Comparison of ENCODE assay signal across 8 cellular contexts in genomic region chr14:68282479-68283377, GRCh38.
DNase-seq lines count a peak whose midpoint lies in the region; ATAC-seq lines count a peak whose summit lies in the region.

No MANE protein-coding gene starts in this region.

- no peaks in the 10 kb centered on the region for H3K9me3 Mint-ChIP-seq in activated naive CD4-positive, alpha-beta T cell treated with anti-CD3 and anti-CD28 coated beads, Interleukin-2, amount 10 ng/mL, durations not matched to agents 7 days and 5 days

- peak; percentile 34 for DNase-seq in activated naive CD4-positive, alpha-beta T cell treated with Interleukin-2 at 50 U/mL for 16 hours
- DNase-seq in activated naive CD4-positive, alpha-beta T cell (lab: John Stamatoyannopoulos, UW): no peak
- peak; percentile 29 for DNase-seq in activated naive CD4-positive, alpha-beta T cell treated with anti-CD3 and anti-CD28 coated beads, Interleukin-2, amount 10 ng/mL, durations not matched to agents 7 days and 5 days
- DNase-seq in NCI-H446 treated with DMSO at 0.1 percent for 48 hours (lab: John Stamatoyannopoulos, UW): no peak
- DNase-seq in NCI-H1436 treated with DMSO at 0.1 percent for 48 hours (lab: John Stamatoyannopoulos, UW): no peak
- no peak for DNase-seq in left lobe of liver (ENCODE audit: low spot score)

- WGBS in thymus: 74% methylated on average over 6 of the region's 6 CpGs

- CTCF ChIA-PET in activated naive CD4-positive, alpha-beta T cell treated with anti-CD3 and anti-CD28 coated beads, Interleukin-2, amount 10 ng/mL, durations not matched to agents 7 days and 5 days (lab: Charles Lee): interaction anchor here (0.6 to 2.6 kb wide), 11 partner anchors 13 to 540 kb away, joined by 3 to 13 read pairs (median 3); no protein-coding TSS in a partner anchor

- H3K4me1 ChIP-seq in thymus (ENCODE audit: control insufficient read depth, insufficient read depth, low read length): peaks cover 40% of the 10 kb centered on the region

- H3K27ac ChIP-seq in thymus (ENCODE audit: low read depth): peak overlapping the region; percentile 82

- H3K27ac Mint-ChIP-seq in activated naive CD4-positive, alpha-beta T cell treated with anti-CD3 and anti-CD28 coated beads, Interleukin-2, amount 10 ng/mL, durations not matched to agents 7 days and 5 days: peak overlapping the region; percentile 96

- no peaks in the 10 kb centered on the region for H3K9me3 ChIP-seq in thymus (ENCODE audit: control insufficient read depth)

- ATAC-seq in HG03439 (IDR thresholded peaks at IDR 0.05; ENCODE audit: unreplicated experiment): peak; percentile 30
- ATAC-seq in left lobe of liver: no peak

- no peaks in the 10 kb centered on the region for H3K27me3 Mint-ChIP-seq in activated naive CD4-positive, alpha-beta T cell treated with anti-CD3 and anti-CD28 coated beads, Interleukin-2, amount 10 ng/mL, durations not matched to agents 7 days and 5 days

- H3K4me3 ChIP-seq in thymus (ENCODE audit: low read length): no peak overlapping the region

- peaks cover 54% of the 10 kb centered on the region for H3K4me1 Mint-ChIP-seq in activated naive CD4-positive, alpha-beta T cell treated with anti-CD3 and anti-CD28 coated beads, Interleukin-2, amount 10 ng/mL, durations not matched to agents 7 days and 5 days

- H3K36me3 Mint-ChIP-seq in activated naive CD4-positive, alpha-beta T cell treated with anti-CD3 and anti-CD28 coated beads, Interleukin-2, amount 10 ng/mL, durations not matched to agents 7 days and 5 days: peaks cover 4% of the 10 kb centered on the region

- no peaks in the 10 kb centered on the region for H3K36me3 ChIP-seq in thymus (ENCODE audit: control insufficient read depth, insufficient read depth)

- no peak overlapping the region for H3K4me3 Mint-ChIP-seq in activated naive CD4-positive, alpha-beta T cell treated with anti-CD3 and anti-CD28 coated beads, Interleukin-2, amount 10 ng/mL, durations not matched to agents 7 days and 5 days

- no peaks in the 10 kb centered on the region for H3K27me3 ChIP-seq in thymus (ENCODE audit: control insufficient read depth, insufficient read depth)

Comparison
In these comparisons a context has a peak if more than half of its experiments do, and no peak if none do; other contexts are left out.
1. DNase-seq: peak in activated naive CD4-positive, alpha-beta T cell treated with Interleukin-2 at 50 U/mL for 16 hours (single experiment) and activated naive CD4-positive, alpha-beta T cell treated with anti-CD3 and anti-CD28 coated beads, Interleukin-2, amount 10 ng/mL, durations not matched to agents 7 days and 5 days (single experiment); none in activated naive CD4-positive, alpha-beta T cell (0 of 4), NCI-H446 treated with DMSO at 0.1 percent for 48 hours (single experiment), NCI-H1436 treated with DMSO at 0.1 percent for 48 hours (single experiment) and left lobe of liver (single experiment).